ENCODE assay signal across 13 cellular contexts in genomic region chr15:97903560-97904195, GRCh38. TPM values are rescaled to one million over a fixed set of nuclear protein-coding genes. Genes with fewer than 3 reads are reported as not detected.
DNase-seq lines count a peak whose midpoint lies in the region; ATAC-seq, FAIRE-seq and TF ChIP-seq lines count a peak whose summit lies in the region.
"Had no signal": no experiment of that assay in that cellular context is flagged by ENCODE, and none has a peak within 500 bp of the region (broad histone marks: within the 10 kb centered on the region; RNA-seq: fewer than 3 reads in every experiment).

No MANE protein-coding gene starts in this region.

- intact Hi-C loops in HCT116 (cut with micrococcal nuclease) = loop anchor here (2.0 kb wide), 2 partner anchors 275 to 519 kb away; no protein-coding TSS in a partner anchor
- intact Hi-C loops in CD4-positive, alpha-beta T cell (cut with DNase I, micrococcal nuclease) = loop anchor here in 1 of 2 experiments (10.0 kb wide), 1 partner anchor 391 kb away; no protein-coding TSS in a partner anchor

- H3K4me1 Mint-ChIP-seq in CD4-positive, alpha-beta T cell (ENCODE audit: low read depth) = no peaks in the 10 kb centered on the region

- no peaks in the 10 kb centered on the region for H3K9me2 ChIP-seq in HCT116 (ENCODE audit: insufficient read depth)

- no peak overlapping the region for H3K27ac ChIP-seq in A549
- no peak overlapping the region for H3K27ac ChIP-seq in HCT116 (ENCODE audit: low read depth, low read length)
- H3K27ac ChIP-seq in CD4-positive, alpha-beta T cell (ENCODE audit: low read depth, low read length) = no peak overlapping the region
- H3K27ac ChIP-seq: coronary artery, testis had no signal

- no peaks in the 10 kb centered on the region for H3K36me3 Mint-ChIP-seq in CD4-positive, alpha-beta T cell (ENCODE audit: low read depth)

- no peak for TF ChIP-seq EP300 in A549 (IDR thresholded peaks at IDR 0.05)

- POLR2A ChIA-PET in A549 (lab: Yijun Ruan, JAX) (no interaction called here), HCT116 (lab: Charles Lee) (no interaction called here)
- POLR2A ChIA-PET in CD4-positive, alpha-beta T cell (lab: Charles Lee) = no interaction called here

- H3K36me3 ChIP-seq in HCT116 (ENCODE audit: control insufficient read depth in 1 of 2, insufficient read depth in 2 of 2, low read length in 2 of 2) = no peaks in the 10 kb centered on the region

- peaks cover 44% of the 10 kb centered on the region for H3K27me3 Mint-ChIP-seq in CD4-positive, alpha-beta T cell

- RAD21 ChIA-PET in HCT116 (lab: Charles Lee; ENCODE audit: low non-redundant PET in 1 of 2, low total read pairs in 2 of 2, uncharacterized antibody in 2 of 2, unreplicated experiment in 2 of 2) = no interaction called here

- under 1% methylated on average over 8 of the region's 8 CpGs for WGBS in A549 (ENCODE audit: missing lambda C conversion rate)

- H3K79me2 ChIP-seq in HCT116 (ENCODE audit: insufficient read depth, low read length) = no peaks in the 10 kb centered on the region

- no peak overlapping the region for H2AFZ ChIP-seq in HCT116 (ENCODE audit: low read depth, low read length, poor library complexity, severe bottlenecking)

- no peak overlapping the region for H3K27ac Mint-ChIP-seq in CD4-positive, alpha-beta T cell

- no peaks in the 10 kb centered on the region for H4K20me1 ChIP-seq in HCT116 (ENCODE audit: insufficient read depth)

- no peak overlapping the region for H3K9ac ChIP-seq in HCT116 (ENCODE audit: low read length)

- FAIRE-seq in A549 (lab: Jason Lieb, UNC) = no peak
- FAIRE-seq: frontal cortex had no signal

- TF ChIP-seq POLR2A in A549 (IDR thresholded peaks at IDR 0.05; ENCODE audit: low read length) = no peak
- no peak for TF ChIP-seq POLR2A in HCT116 (IDR thresholded peaks at IDR 0.05; ENCODE audit: borderline replicate concordance, extremely low read depth, insufficient read depth, insufficient read length)

- CTCF ChIA-PET in A549 (lab: Yijun Ruan, JAX) = interaction anchor here (0.6 to 2.7 kb wide), 18 partner anchors 8 to 525 kb away, joined by 3 to 14 read pairs (median 3); no protein-coding TSS in a partner anchor
- CTCF ChIA-PET in HCT116 (lab: Charles Lee) = interaction anchor here (1.7 to 2.4 kb wide), 2 partner anchors 184 to 274 kb away, joined by 4 to 22 read pairs; no protein-coding TSS in a partner anchor
- CTCF ChIA-PET in CD4-positive, alpha-beta T cell (lab: Charles Lee) = no interaction called here

- H3K4me3 ChIP-seq in A549 (no peak overlapping the region), HCT116 (replicated peaks in 1 of 2; ENCODE audit: low read depth in 1 of 2, low read length in 2 of 2) (no peak overlapping the region)
- H3K4me3 ChIP-seq: coronary artery had no signal

- BruUV-seq in HCT116 (replicated peaks; lab: Mats Ljungman, UMichigan) = no TSS peak

- no peak for DNase-seq in A549 (ENCODE audit: low read depth in 1 of 2, low spot score in 1 of 2)
- no peak for DNase-seq in HCT116 (ENCODE audit: low read depth, low spot score)
- DNase-seq in iPS-NIHi7 (ENCODE audit: extremely low spot score) = peak; percentile 47
- no peak for DNase-seq in NCI-H1694 treated with DMSO at 0.1 percent for 48 hours (lab: John Stamatoyannopoulos, UW)
- no peak for DNase-seq in MV-4-11 (lab: John Stamatoyannopoulos, UW)
- no peak for DNase-seq in CD4-positive, alpha-beta T cell
- DNase-seq in DMS 273 treated with DMSO at 0.1 percent for 48 hours (lab: John Stamatoyannopoulos, UW) = no peak
- DNase-seq: activated naive CD4-positive, alpha-beta T cell treated with Interleukin-2 at 50 U/mL for 16 hours; NCI-H1048 had no signal

- H3K9me3 ChIP-seq in A549 (no peaks in the 10 kb centered on the region), HCT116 (ENCODE audit: control insufficient read depth in 1 of 2, insufficient read depth in 1 of 2, low read depth in 1 of 2, low read length in 2 of 2) (no peaks in the 10 kb centered on the region)
- no peaks in the 10 kb centered on the region for H3K9me3 ChIP-seq in CD4-positive, alpha-beta T cell (ENCODE audit: control insufficient read depth, low read length)
- H3K9me3 ChIP-seq: testis had no signal

- no peak overlapping the region for H3K4me3 Mint-ChIP-seq in CD4-positive, alpha-beta T cell

- no peaks in the 10 kb centered on the region for H3K9me3 Mint-ChIP-seq in CD4-positive, alpha-beta T cell

- TF ChIP-seq CTCF in A549 (IDR thresholded peaks at IDR 0.05) (no peak), HCT116 (IDR thresholded peaks at IDR 0.05 in 2 of 3, conservative IDR thresholded peaks at IDR 0.05 in 1 of 3; ENCODE audit: borderline replicate concordance in 1 of 3, insufficient read depth in 1 of 3, low read depth in 2 of 3, low read length in 2 of 3) (no peak)
- TF ChIP-seq CTCF in CD4-positive, alpha-beta T cell (IDR thresholded peaks at IDR 0.05) = no peak

- peaks cover 7% of the 10 kb centered on the region for H3K27me3 ChIP-seq in HCT116 (ENCODE audit: insufficient read depth, low read length)
- peaks cover 4% of the 10 kb centered on the region for H3K27me3 ChIP-seq in CD4-positive, alpha-beta T cell (ENCODE audit: control insufficient read depth, insufficient read depth, low read length)
- H3K27me3 ChIP-seq: testis had no signal

- H3K4me2 ChIP-seq in A549 = peak overlapping the region; percentile 63
- H3K4me2 ChIP-seq in HCT116 (ENCODE audit: low read length) = peak overlapping the region; percentile 55

- no peaks in the 10 kb centered on the region for H3K4me1 ChIP-seq in A549
- peaks cover 0 to 3% of the 10 kb centered on the region in 2 experiments; a peak in 2 of 4 replicates for H3K4me1 ChIP-seq in HCT116 (ENCODE audit: control insufficient read depth in 1 of 2, insufficient read depth in 2 of 2, low read length in 2 of 2)
- H3K4me1 ChIP-seq: testis had no signal

- peak; percentile 48 to 57; a peak in 5 of 6 replicates for ATAC-seq in A549
- ATAC-seq in HCT116 = peak; percentile 19
- peak; percentile 67 for ATAC-seq in SK-N-SH treated with all-trans-retinoic acid at 6 μM for 48 hours
- no peak for ATAC-seq in CD4-positive, alpha-beta T cell (ENCODE audit: poor library complexity)

- no peak for TF ChIP-seq RAD21 in A549 (conservative IDR thresholded peaks at IDR 0.05 in 1 of 2, IDR thresholded peaks at IDR 0.05 in 1 of 2)
- no peak for TF ChIP-seq RAD21 in HCT116 (IDR thresholded peaks at IDR 0.05; ENCODE audit: low read depth)

TF ChIP-seq in A549, 52 proteins besides CTCF, POLR2A, EP300 and RAD21 (continues in another document):
- TF ChIP-seq RFX5 (IDR thresholded peaks at IDR 0.05) (no peak), POLR2AphosphoS2 (conservative IDR thresholded peaks at IDR 0.05; ENCODE audit: low read length) (no peak), SMC3 (IDR thresholded peaks at IDR 0.05) (no peak), FOSL2 (IDR thresholded peaks at IDR 0.05) (no peak), FOSL2 (CRISPR knock-in tag; IDR thresholded peaks at IDR 0.05) (no peak), HOXB5 (CRISPR knock-in tag; IDR thresholded peaks at IDR 0.05) (no peak)

TF ChIP-seq in SK-N-SH treated with all-trans-retinoic acid at 6 μM for 48 hours, 23 proteins besides CTCF, POLR2A, EP300 and RAD21:
- TF ChIP-seq OSR1 (CRISPR knock-in tag; IDR thresholded peaks at IDR 0.05) (no peak), BACH2 (CRISPR knock-in tag; IDR thresholded peaks at IDR 0.05; ENCODE audit: borderline replicate concordance) (no peak), CSRNP3 (CRISPR knock-in tag; IDR thresholded peaks at IDR 0.05) (no peak), ISL1 (CRISPR knock-in tag; IDR thresholded peaks at IDR 0.05) (no peak), SNAI2 (CRISPR knock-in tag; IDR thresholded peaks at IDR 0.05) (no peak), ZFP30 (CRISPR knock-in tag; IDR thresholded peaks at IDR 0.05) (no peak), CSDC2 (CRISPR knock-in tag; IDR thresholded peaks at IDR 0.05) (no peak; the same call in 1 of the 2 replicates), ZFP3 (CRISPR knock-in tag; IDR thresholded peaks at IDR 0.05) (no peak), ZC3H10 (CRISPR knock-in tag; IDR thresholded peaks at IDR 0.05) (no peak)
- TF ChIP-seq, protein P1, sequence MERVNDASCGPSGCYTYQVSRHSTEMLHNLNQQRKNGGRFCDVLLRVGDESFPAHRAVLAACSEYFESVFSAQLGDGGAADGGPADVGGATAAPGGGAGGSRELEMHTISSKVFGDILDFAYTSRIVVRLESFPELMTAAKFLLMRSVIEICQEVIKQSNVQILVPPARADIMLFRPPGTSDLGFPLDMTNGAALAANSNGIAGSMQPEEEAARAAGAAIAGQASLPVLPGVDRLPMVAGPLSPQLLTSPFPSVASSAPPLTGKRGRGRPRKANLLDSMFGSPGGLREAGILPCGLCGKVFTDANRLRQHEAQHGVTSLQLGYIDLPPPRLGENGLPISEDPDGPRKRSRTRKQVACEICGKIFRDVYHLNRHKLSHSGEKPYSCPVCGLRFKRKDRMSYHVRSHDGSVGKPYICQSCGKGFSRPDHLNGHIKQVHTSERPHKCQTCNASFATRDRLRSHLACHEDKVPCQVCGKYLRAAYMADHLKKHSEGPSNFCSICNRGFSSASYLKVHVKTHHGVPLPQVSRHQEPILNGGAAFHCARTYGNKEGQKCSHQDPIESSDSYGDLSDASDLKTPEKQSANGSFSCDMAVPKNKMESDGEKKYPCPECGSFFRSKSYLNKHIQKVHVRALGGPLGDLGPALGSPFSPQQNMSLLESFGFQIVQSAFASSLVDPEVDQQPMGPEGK (CRISPR knock-in tag; IDR thresholded peaks at IDR 0.05; ENCODE audit: borderline replicate concordance) = no peak

RNA-seq across cellular contexts. Expression of gene ARRDC4, which starts 56.8 kb away (rescaled TPM):
- polyA plus RNA-seq in A549 (2011; rRNA removed) (1.8 and 2.2 TPM in 2 replicates), A549 (2017; fragmentation: RNase III; extraction: RNeasy Plus Mini Kit Qiagen cat#74134 plus additional on column Dnase treatment) (0.15 to 0.20 TPM (median 0.19 TPM) in 3 replicates)
- polyA plus RNA-seq in A549 (2012; cell fraction: cytosol; rRNA removed) = 0.19 and 0.23 TPM in 2 replicates
- polyA plus RNA-seq in A549 (2012; cell fraction: nucleus; rRNA removed) = 0.18 and 0.26 TPM in 2 replicates
- polyA minus RNA-seq in A549 (2011; rRNA and poly(A)+ RNA removed) = 0.73 and 0.95 TPM in 2 replicates
- total RNA-seq in HCT116 (2021; ENCODE audit: unreplicated experiment) = 19.6 TPM
- polyA plus RNA-seq in HCT116 (2012) = 22.3 and 41.1 TPM in 2 replicates
- 1 to 10 TPM; 3.5 TPM for total RNA-seq in CD4-positive, alpha-beta T cell

Comparison
In these comparisons a context has a peak if more than half of its experiments do, and no peak if none do; other contexts are left out.
1. Of the 6 proteins assayed by ChIP-seq in both A549 and HCT116: peak only in A549: none; only in HCT116: none; in both: REST; in neither: 5.